29 cellular contexts compared by ENCODE assay signal in the genomic region with DNA sequence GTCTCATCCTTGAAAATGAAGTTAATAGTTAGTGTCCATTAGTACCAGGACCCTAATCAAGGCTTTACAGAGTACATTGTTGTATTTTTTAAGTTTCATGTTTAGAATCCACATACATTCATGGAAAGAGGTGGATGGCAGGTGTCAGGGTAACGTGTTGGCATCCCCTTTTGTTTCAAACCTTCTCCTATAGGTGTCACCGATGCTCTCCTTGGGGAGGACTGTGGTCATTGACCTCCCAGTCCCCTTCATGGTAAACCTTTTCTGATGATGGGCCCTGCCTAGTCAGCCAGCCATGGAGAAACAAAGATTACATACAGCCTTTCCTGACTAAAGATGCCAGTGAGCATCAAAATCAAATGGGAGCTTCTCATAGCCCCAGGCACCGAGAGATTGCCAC.
A peak's percentile ranks its signal among the peaks of the same experiment; 100 is the strongest.
DNase-seq lines count a peak whose midpoint lies in the region; ATAC-seq and TF ChIP-seq lines count a peak whose summit lies in the region.
"Had no signal": no experiment of that assay in that cellular context is flagged by ENCODE, and none has a peak within 500 bp of the region (broad histone marks: within the 10 kb centered on the region; RNA-seq: fewer than 3 reads in every experiment).

No MANE protein-coding gene starts in this region.

- no peak overlapping the region for H3K23ac ChIP-seq in H9 (ENCODE audit: insufficient read length, low read depth, low read length)

- POLR2A ChIA-PET in activated CD8-positive, alpha-beta T cell treated with anti-CD3 and anti-CD28 coated beads, Interleukin-2, amount 10 ng/mL, durations not matched to agents 7 days and 5 days (lab: Charles Lee), result no interaction called here
- POLR2A ChIA-PET in activated CD8-positive, alpha-beta T cell treated with anti-CD3 and anti-CD28 coated beads for 36 hours (lab: Charles Lee), result no interaction called here

- H3K9me3 ChIP-seq in H9 (ENCODE audit: control insufficient read depth, low read depth, low read length), result no peaks in the 10 kb centered on the region
- H3K9me3 ChIP-seq: BE2C, Caco-2, HAP-1, left ventricle myocardium inferior, MG63, prostate gland, tibial artery had no signal

- no peak overlapping the region for H2BK20ac ChIP-seq in H9 (ENCODE audit: low read depth, low read length, poor library complexity, severe bottlenecking)

- H2AK5ac ChIP-seq in H9 (ENCODE audit: insufficient read length, low read length), result no peak overlapping the region

- no peak overlapping the region for H2AFZ ChIP-seq in H9 (ENCODE audit: low read length)
- H2AFZ ChIP-seq: PC-9 had no signal

- TF ChIP-seq CTCF in activated CD8-positive, alpha-beta T cell treated with anti-CD3 and anti-CD28 coated beads for 36 hours (IDR thresholded peaks at IDR 0.05), result no peak
- peak; percentile 41; the same call in 2 of the 3 replicates for TF ChIP-seq CTCF in H9 (conservative IDR thresholded peaks at IDR 0.05)

- H4K20me1 ChIP-seq in H9 (ENCODE audit: control insufficient read depth, insufficient read depth, insufficient read length), result no peaks in the 10 kb centered on the region

- H4K8ac ChIP-seq in H9 (replicated peaks; ENCODE audit: insufficient read length, low read depth, low read length), result no peak overlapping the region

- peaks cover 4% of the 10 kb centered on the region for H3K9me3 Mint-ChIP-seq in activated CD8-positive, alpha-beta T cell treated with anti-CD3 and anti-CD28 coated beads, Interleukin-2, amount 10 ng/mL, durations not matched to agents 7 days and 5 days (ENCODE audit: insufficient read depth)
- H3K9me3 Mint-ChIP-seq in activated CD8-positive, alpha-beta T cell treated with anti-CD3 and anti-CD28 coated beads for 36 hours, result peaks cover 3% of the 10 kb centered on the region
- H3K9me3 Mint-ChIP-seq in H9, result no peaks in the 10 kb centered on the region
- H3K9me3 Mint-ChIP-seq in activated naive CD8-positive, alpha-beta T cell treated with anti-CD3 and anti-CD28 coated beads, Interleukin-2, amount 50 U/mL, for 24 hours, result peaks cover 9% of the 10 kb centered on the region
- H3K9me3 Mint-ChIP-seq in natural killer cell treated with Interleukin-12 subunit alpha and Interleukin-12 subunit beta and Interleukin-15 and Interleukin-18, amount 100 ng/mL, for 72 hours, result peaks cover 3% of the 10 kb centered on the region

- H3K27ac ChIP-seq in H9 (ENCODE audit: insufficient read length, low read depth, low read length), result no peak overlapping the region
- H3K27ac ChIP-seq: cardiac muscle cell, coronary artery, KMS-11, left ventricle myocardium inferior, PC-9, prostate gland, SK-N-MC, tibial artery had no signal

- no peaks in the 10 kb centered on the region for H3K23me2 ChIP-seq in H9 (ENCODE audit: insufficient read length, low read depth, low read length, poor library complexity, severe bottlenecking)

- intact Hi-C loops in activated CD8-positive, alpha-beta T cell treated with anti-CD3 and anti-CD28 coated beads for 36 hours (cut with micrococcal nuclease), result no loop called here

- H3K27me3 Mint-ChIP-seq in activated CD8-positive, alpha-beta T cell treated with anti-CD3 and anti-CD28 coated beads, Interleukin-2, amount 10 ng/mL, durations not matched to agents 7 days and 5 days (ENCODE audit: low read depth), result no peaks in the 10 kb centered on the region
- H3K27me3 Mint-ChIP-seq in activated CD8-positive, alpha-beta T cell treated with anti-CD3 and anti-CD28 coated beads for 36 hours, result no peaks in the 10 kb centered on the region
- no peaks in the 10 kb centered on the region for H3K27me3 Mint-ChIP-seq in H9 (ENCODE audit: low read depth)
- no peaks in the 10 kb centered on the region for H3K27me3 Mint-ChIP-seq in activated naive CD8-positive, alpha-beta T cell treated with anti-CD3 and anti-CD28 coated beads, Interleukin-2, amount 50 U/mL, for 24 hours
- H3K27me3 Mint-ChIP-seq in natural killer cell treated with Interleukin-12 subunit alpha and Interleukin-12 subunit beta and Interleukin-15 and Interleukin-18, amount 100 ng/mL, for 72 hours, result peaks cover 3 to 8% of the 10 kb centered on the region in 2 donors

- no peak overlapping the region for H3T11ph ChIP-seq in H9 (ENCODE audit: low read length)

- no peak overlapping the region for H4K5ac ChIP-seq in H9 (ENCODE audit: insufficient read length, low read depth, low read length)

- WGBS in H9 (ENCODE audit: extremely low coverage, insufficient read length, low lambda C conversion rate), result no CpG with 5 or more reads among the region's 3 CpGs

- H3K27ac Mint-ChIP-seq in activated CD8-positive, alpha-beta T cell treated with anti-CD3 and anti-CD28 coated beads, Interleukin-2, amount 10 ng/mL, durations not matched to agents 7 days and 5 days, result peak overlapping the region; percentile 80
- no peak overlapping the region for H3K27ac Mint-ChIP-seq in activated CD8-positive, alpha-beta T cell treated with anti-CD3 and anti-CD28 coated beads for 36 hours
- no peak overlapping the region for H3K27ac Mint-ChIP-seq in H9
- H3K27ac Mint-ChIP-seq in activated naive CD8-positive, alpha-beta T cell treated with anti-CD3 and anti-CD28 coated beads, Interleukin-2, amount 50 U/mL, for 24 hours, result peak overlapping the region; percentile 27
- no peak overlapping the region for H3K27ac Mint-ChIP-seq in natural killer cell treated with Interleukin-12 subunit alpha and Interleukin-12 subunit beta and Interleukin-15 and Interleukin-18, amount 100 ng/mL, for 72 hours

- peaks cover 7% of the 10 kb centered on the region for H3K36me3 Mint-ChIP-seq in activated CD8-positive, alpha-beta T cell treated with anti-CD3 and anti-CD28 coated beads, Interleukin-2, amount 10 ng/mL, durations not matched to agents 7 days and 5 days (ENCODE audit: low read depth)
- H3K36me3 Mint-ChIP-seq in activated CD8-positive, alpha-beta T cell treated with anti-CD3 and anti-CD28 coated beads for 36 hours (ENCODE audit: low read depth), result no peaks in the 10 kb centered on the region
- no peaks in the 10 kb centered on the region for H3K36me3 Mint-ChIP-seq in H9 (ENCODE audit: insufficient read depth in 1 of 3, low read depth in 3 of 3)
- H3K36me3 Mint-ChIP-seq in activated naive CD8-positive, alpha-beta T cell treated with anti-CD3 and anti-CD28 coated beads, Interleukin-2, amount 50 U/mL, for 24 hours (ENCODE audit: low read depth), result peaks cover 2% of the 10 kb centered on the region
- peaks cover 7% of the 10 kb centered on the region for H3K36me3 Mint-ChIP-seq in natural killer cell treated with Interleukin-12 subunit alpha and Interleukin-12 subunit beta and Interleukin-15 and Interleukin-18, amount 100 ng/mL, for 72 hours
- H3K36me3 Mint-ChIP-seq: activated naive CD4-positive, alpha-beta T cell treated with anti-CD3 and anti-CD28 coated beads, Interleukin-2, amount 50 U/mL, for 72 hours had no signal

- H3K79me2 ChIP-seq in H9 (ENCODE audit: insufficient read depth, low read length), result no peaks in the 10 kb centered on the region

- H3K4me1 ChIP-seq in H9 (ENCODE audit: insufficient read depth, low read length), result 0 out of 2 replicates have a peak, but pooled peaks cover under 1% of the 10 kb centered on the region
- H3K4me1 ChIP-seq: BE2C, Caco-2, HAP-1, left ventricle myocardium inferior, prostate gland, tibial artery had no signal

- DNase-seq in activated CD8-positive, alpha-beta T cell treated with anti-CD3 and anti-CD28 coated beads, Interleukin-2, amount 10 ng/mL, durations not matched to agents 7 days and 5 days, result no peak
- DNase-seq in activated CD8-positive, alpha-beta T cell treated with anti-CD3 and anti-CD28 coated beads for 36 hours, result no peak
- no peak for DNase-seq in H9
- no peak for DNase-seq in activated naive CD8-positive, alpha-beta T cell treated with anti-CD3 and anti-CD28 coated beads, Interleukin-2, amount 50 U/mL, for 24 hours
- no peak for DNase-seq in natural killer cell treated with Interleukin-12 subunit alpha and Interleukin-12 subunit beta and Interleukin-15 and Interleukin-18, amount 100 ng/mL, for 72 hours (ENCODE audit: low spot score)
- DNase-seq in medulla oblongata (ENCODE audit: extremely low spot score), result no peak
- DNase-seq: BE2C; Caco-2; DMS79; effector CD8-positive, alpha-beta T cell; glutamatergic neuron; islet precursor cell; left ventricle myocardium inferior; MG63; NCI-H524; NK-92 treated with Interleukin-12 subunit alpha and Interleukin-12 subunit beta, amount 100 ng/mL, for 24 hours; occipital lobe; PC-9; stimulated activated CD4-positive, alpha-beta T cell treated with anti-CD3 and anti-CD28 coated beads, Interleukin-2, amount 100 ng/mL, for 48 hours; tibial artery had no signal

- no peak overlapping the region for H3K4ac ChIP-seq in H9 (ENCODE audit: low read depth, low read length)

- CTCF ChIA-PET in activated CD8-positive, alpha-beta T cell treated with anti-CD3 and anti-CD28 coated beads, Interleukin-2, amount 10 ng/mL, durations not matched to agents 7 days and 5 days (lab: Charles Lee), result interaction anchor here (1.1 to 2.5 kb wide), 6 partner anchors 8 to 89 kb away, joined by 3 to 13 read pairs (median 8); no protein-coding TSS in a partner anchor
- CTCF ChIA-PET in activated CD8-positive, alpha-beta T cell treated with anti-CD3 and anti-CD28 coated beads for 36 hours (lab: Charles Lee), result interaction anchor here (0.9 to 2.1 kb wide), 2 partner anchors 28 to 30 kb away, joined by 3 to 7 read pairs; no protein-coding TSS in a partner anchor

- ATAC-seq in activated CD8-positive, alpha-beta T cell treated with anti-CD3 and anti-CD28 coated beads, Interleukin-2, amount 10 ng/mL, durations not matched to agents 7 days and 5 days, result no peak
- ATAC-seq in activated CD8-positive, alpha-beta T cell treated with anti-CD3 and anti-CD28 coated beads for 36 hours, result no peak
- no peak for ATAC-seq in activated naive CD8-positive, alpha-beta T cell treated with anti-CD3 and anti-CD28 coated beads, Interleukin-2, amount 50 U/mL, for 24 hours
- ATAC-seq in natural killer cell treated with Interleukin-12 subunit alpha and Interleukin-12 subunit beta and Interleukin-15 and Interleukin-18, amount 100 ng/mL, for 72 hours, result no peak
- ATAC-seq in GM21423 (IDR thresholded peaks at IDR 0.05; ENCODE audit: unreplicated experiment), result no peak
- ATAC-seq: sciatic nerve had no signal

- no peak overlapping the region for H2BK5ac ChIP-seq in H9 (ENCODE audit: insufficient read length, low read length)

- H3K9ac ChIP-seq in H9 (ENCODE audit: extremely low read depth, insufficient read length, low read length), result no peak overlapping the region
- H3K9ac ChIP-seq: KMS-11 had no signal

- H3K4me2 ChIP-seq in H9 (ENCODE audit: insufficient read depth, insufficient read length, low read length), result no peak overlapping the region
- H3K4me2 ChIP-seq: KMS-11, PC-9 had no signal

- H3K79me1 ChIP-seq in H9 (ENCODE audit: insufficient read depth, low read depth, low read length, poor library complexity, severe bottlenecking), result no peaks in the 10 kb centered on the region

- H4K91ac ChIP-seq in H9 (ENCODE audit: insufficient read length, low read depth, low read length), result no peak overlapping the region

- H3K14ac ChIP-seq in H9 (ENCODE audit: insufficient read depth, low read length), result no peak overlapping the region

- H3K4me3 Mint-ChIP-seq in activated CD8-positive, alpha-beta T cell treated with anti-CD3 and anti-CD28 coated beads, Interleukin-2, amount 10 ng/mL, durations not matched to agents 7 days and 5 days, result no peak overlapping the region
- no peak overlapping the region for H3K4me3 Mint-ChIP-seq in activated CD8-positive, alpha-beta T cell treated with anti-CD3 and anti-CD28 coated beads for 36 hours
- H3K4me3 Mint-ChIP-seq in H9, result no peak overlapping the region
- H3K4me3 Mint-ChIP-seq in activated naive CD8-positive, alpha-beta T cell treated with anti-CD3 and anti-CD28 coated beads, Interleukin-2, amount 50 U/mL, for 24 hours, result no peak overlapping the region
- peak overlapping the region; percentile 52 for H3K4me3 Mint-ChIP-seq in natural killer cell treated with Interleukin-12 subunit alpha and Interleukin-12 subunit beta and Interleukin-15 and Interleukin-18, amount 100 ng/mL, for 72 hours

- H2BK15ac ChIP-seq in H9 (ENCODE audit: low read depth, low read length), result no peak overlapping the region

- no peak overlapping the region for H2BK120ac ChIP-seq in H9 (ENCODE audit: low read depth, low read length, poor library complexity, severe bottlenecking)

- H3K18ac ChIP-seq in H9 (ENCODE audit: insufficient read length, low read depth, low read length), result no peak overlapping the region

- H2BK12ac ChIP-seq in H9 (ENCODE audit: insufficient read length, low read depth, low read length), result no peak overlapping the region

- H3K56ac ChIP-seq in H9 (ENCODE audit: insufficient read length, low read depth, low read length), result no peak overlapping the region

- peaks cover 59% of the 10 kb centered on the region for H3K4me1 Mint-ChIP-seq in activated CD8-positive, alpha-beta T cell treated with anti-CD3 and anti-CD28 coated beads, Interleukin-2, amount 10 ng/mL, durations not matched to agents 7 days and 5 days (ENCODE audit: low read depth)
- H3K4me1 Mint-ChIP-seq in activated CD8-positive, alpha-beta T cell treated with anti-CD3 and anti-CD28 coated beads for 36 hours (ENCODE audit: low read depth), result peaks cover 68% of the 10 kb centered on the region
- peaks cover 12 to 26% of the 10 kb centered on the region in 2 experiments for H3K4me1 Mint-ChIP-seq in H9
- H3K4me1 Mint-ChIP-seq in activated naive CD8-positive, alpha-beta T cell treated with anti-CD3 and anti-CD28 coated beads, Interleukin-2, amount 50 U/mL, for 24 hours, result peaks cover 69% of the 10 kb centered on the region
- H3K4me1 Mint-ChIP-seq in natural killer cell treated with Interleukin-12 subunit alpha and Interleukin-12 subunit beta and Interleukin-15 and Interleukin-18, amount 100 ng/mL, for 72 hours (ENCODE audit: low read depth in 2 of 2), result peaks cover 32 to 54% of the 10 kb centered on the region in 2 donors

- no peaks in the 10 kb centered on the region for H3K27me3 ChIP-seq in H9 (ENCODE audit: insufficient read depth, low read length)
- H3K27me3 ChIP-seq: BE2C, cardiac muscle cell, MG63, tibial artery had no signal

Comparison
In these comparisons a context has a peak if more than half of its experiments do, and no peak if none do; other contexts are left out.
1. H3K27ac Mint-ChIP-seq: peak in activated CD8-positive, alpha-beta T cell treated with anti-CD3 and anti-CD28 coated beads, Interleukin-2, amount 10 ng/mL, durations not matched to agents 7 days and 5 days (single experiment) and activated naive CD8-positive, alpha-beta T cell treated with anti-CD3 and anti-CD28 coated beads, Interleukin-2, amount 50 U/mL, for 24 hours (single experiment); none in activated CD8-positive, alpha-beta T cell treated with anti-CD3 and anti-CD28 coated beads for 36 hours (single experiment), H9 (0 of 3) and natural killer cell treated with Interleukin-12 subunit alpha and Interleukin-12 subunit beta and Interleukin-15 and Interleukin-18, amount 100 ng/mL, for 72 hours (0 of 2).